Comparison of ENCODE assay signal across 8 cellular contexts in the genomic region with DNA sequence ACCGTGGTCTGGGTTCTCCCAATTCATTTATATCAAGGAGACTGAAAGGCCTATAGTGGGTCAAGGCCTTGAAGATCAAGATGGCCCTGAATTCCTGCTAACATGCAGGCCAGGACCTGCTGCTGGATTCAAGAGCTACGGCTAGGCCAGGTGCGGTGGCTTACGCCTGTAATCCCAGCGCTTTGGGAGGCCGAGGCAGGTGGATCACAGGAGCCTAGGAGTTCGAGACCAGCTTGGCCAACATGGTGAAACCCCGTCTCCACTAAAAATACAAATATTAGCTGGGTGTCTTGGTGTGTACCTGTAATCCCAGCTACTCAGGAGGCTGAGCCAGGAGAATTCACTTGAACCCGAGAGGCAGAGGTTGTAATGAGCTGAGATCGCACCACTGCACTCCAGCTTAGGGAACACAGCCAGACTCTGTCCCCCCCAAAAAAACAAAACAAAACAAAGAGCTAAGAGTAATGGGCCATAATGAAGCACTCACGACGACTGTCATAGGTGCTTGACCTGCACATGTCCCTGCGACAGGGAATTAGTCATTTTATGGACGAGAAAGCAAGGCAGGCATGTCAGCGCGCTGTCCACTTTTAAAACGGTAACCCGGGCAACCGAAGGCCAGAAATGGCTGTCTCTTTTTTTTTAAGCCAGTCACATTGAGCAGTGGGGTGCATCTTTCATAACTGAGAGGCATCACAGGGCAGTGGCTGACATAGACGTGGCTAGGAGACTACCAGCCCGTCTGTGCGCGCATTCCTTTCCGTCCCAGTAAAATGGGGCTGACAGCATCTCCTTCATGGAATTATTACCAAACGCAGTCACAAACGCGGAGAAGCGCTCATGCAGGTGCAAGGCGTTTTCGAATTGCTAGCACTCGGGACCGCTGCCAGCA. TPM values are rescaled to one million over a fixed set of nuclear protein-coding genes. Genes with fewer than 3 reads are reported as not detected.
DNase-seq lines count a peak whose midpoint lies in the region; ATAC-seq and TF ChIP-seq lines count a peak whose summit lies in the region.

No MANE protein-coding gene starts in this region.

- 34 to 36% methylated on average over 32 of the region's 32 CpGs for WGBS in heart right ventricle, 2 donors
- WGBS in right cardiac atrium = 30% methylated on average over 32 of the region's 32 CpGs
- 45% methylated on average over 32 of the region's 32 CpGs for WGBS in smooth muscle cell (ENCODE audit: low lambda C conversion rate)

- intact Hi-C loops in heart right ventricle (cut with DNase I) = loop anchor here in 2 of 10 donors (10.0 kb wide), 3 partner anchors 132 to 842 kb away; a partner anchor contains a TSS
- intact Hi-C loops in left cardiac atrium (cut with DNase I) = loop anchor here in 1 of 2 donors (10.0 kb wide), 1 partner anchor 562 kb away; a partner anchor contains a TSS
- intact Hi-C loops in right cardiac atrium (cut with DNase I) = no loop called here

- H3K36me3 ChIP-seq in heart right ventricle (peaks cover 0 to 66% (median 31%) of the 10 kb centered on the region in 9 donors), smooth muscle cell (ENCODE audit: low read depth) (peaks cover 3% of the 10 kb centered on the region)

- peak overlapping the region in 9 of 10 donors; percentile 34 to 91 (median 57) for H3K4me3 ChIP-seq in heart right ventricle
- H3K4me3 ChIP-seq in right cardiac atrium (ENCODE audit: low read length) = peak overlapping the region; percentile 33
- peak overlapping the region; percentile 55 for H3K4me3 ChIP-seq in smooth muscle cell

- H3K79me2 ChIP-seq in smooth muscle cell (ENCODE audit: low read depth) = peaks cover 31% of the 10 kb centered on the region

- H4K20me1 ChIP-seq in smooth muscle cell (ENCODE audit: low read depth) = peaks cover 27% of the 10 kb centered on the region

- H3K27me3 ChIP-seq in heart right ventricle (no peaks in the 10 kb centered on the region), right cardiac atrium (ENCODE audit: control insufficient read depth, insufficient read depth) (no peaks in the 10 kb centered on the region), smooth muscle cell (ENCODE audit: low read depth) (no peaks in the 10 kb centered on the region)

- peak overlapping the region; percentile 93 for H3K4me2 ChIP-seq in smooth muscle cell

- DNase-seq in heart right ventricle = no peak
- DNase-seq in left cardiac atrium = no peak
- no peak for DNase-seq in right cardiac atrium
- no peak for DNase-seq in smooth muscle cell (lab: John Stamatoyannopoulos, UW; ENCODE audit: unreplicated experiment)
- no peak for DNase-seq in NCI-H526 treated with DMSO at 0.1 percent for 48 hours (lab: John Stamatoyannopoulos, UW)
- no peak for DNase-seq in superior temporal gyrus (ENCODE audit: extremely low spot score)

- H3F3A ChIP-seq in smooth muscle cell (ENCODE audit: low read depth) = peaks cover 19% of the 10 kb centered on the region

- TF ChIP-seq CTCF in heart right ventricle (IDR thresholded peaks at IDR 0.05) (no peak), VCaP (conservative IDR thresholded peaks at IDR 0.05) (no peak), smooth muscle cell (IDR thresholded peaks at IDR 0.05; ENCODE audit: borderline replicate concordance, insufficient read depth, poor library complexity, severe bottlenecking) (no peak)

- TF ChIP-seq POLR2A in GM18505 (IDR thresholded peaks at IDR 0.05; ENCODE audit: borderline replicate concordance, extremely low read depth, insufficient read depth, insufficient read length) = no peak

- peak overlapping the region; percentile 55 to 99 (median 86) for H3K27ac ChIP-seq in heart right ventricle
- peak overlapping the region; percentile 95 for H3K27ac ChIP-seq in VCaP
- H3K27ac ChIP-seq in right cardiac atrium (ENCODE audit: low read length) = peak overlapping the region; percentile 94
- H3K27ac ChIP-seq in smooth muscle cell (ENCODE audit: low read depth) = peak overlapping the region; percentile 84

- ATAC-seq in heart right ventricle = no peak
- ATAC-seq in left cardiac atrium = no peak
- ATAC-seq in right cardiac atrium = no peak
- ATAC-seq in GM18505 (IDR thresholded peaks at IDR 0.05; ENCODE audit: unreplicated experiment) = no peak

- peak overlapping the region; percentile 70 for H3K9ac ChIP-seq in smooth muscle cell (ENCODE audit: low read depth)

- peaks cover 15 to 46% (median 43%) of the 10 kb centered on the region in 9 donors for H3K4me1 ChIP-seq in heart right ventricle
- H3K4me1 ChIP-seq in right cardiac atrium (ENCODE audit: control insufficient read depth, insufficient read depth, low read length) = peaks cover 10% of the 10 kb centered on the region
- H3K4me1 ChIP-seq in smooth muscle cell (ENCODE audit: low read depth) = peaks cover 14% of the 10 kb centered on the region

- peak overlapping the region; percentile 65 for H2AFZ ChIP-seq in smooth muscle cell (ENCODE audit: low read depth)

- no peaks in the 10 kb centered on the region for H3K9me3 ChIP-seq in heart right ventricle
- no peaks in the 10 kb centered on the region for H3K9me3 ChIP-seq in right cardiac atrium (ENCODE audit: control insufficient read depth, low read length)
- no peaks in the 10 kb centered on the region for H3K9me3 ChIP-seq in smooth muscle cell (replicated peaks; ENCODE audit: low read depth)

RNA-seq across cellular contexts. Expression of a gene that starts 1.0 kb away (rescaled TPM):
- total RNA-seq in heart right ventricle = 10 to 100 TPM; 24.6 to 38.5 (median 27.5) TPM
- polyA plus RNA-seq in heart right ventricle = 10 to 100 TPM; 30.5 to 40.2 TPM
- 10 to 100 TPM; 29.5 to 37.2 TPM for total RNA-seq in left cardiac atrium
- 10 to 100 TPM; 37.4 to 43.2 (median 38.4) TPM for total RNA-seq in right cardiac atrium
- polyA plus RNA-seq in right cardiac atrium = 30.4 TPM
- total RNA-seq in smooth muscle cell = 18.3 and 22.3 TPM in 2 replicates
- polyA plus RNA-seq in smooth muscle cell = 21.9 and 25.0 TPM in 2 replicates

RNA-seq across cellular contexts. Expression of a gene that starts 6.5 kb away (rescaled TPM):
- total RNA-seq in heart right ventricle (10 to 100 TPM in 9 of 10 donors, 1 to 10 TPM in 1; 9.9 to 23.9 (median 16.7) TPM), left cardiac atrium (10 to 100 TPM; 23.7 to 24.0 TPM), right cardiac atrium (10 to 100 TPM; 22.9 to 27.6 (median 24.3) TPM), smooth muscle cell (7.4 and 22.0 TPM in 2 replicates)
- polyA plus RNA-seq in heart right ventricle (10 to 100 TPM; 26.8 to 58.1 TPM), right cardiac atrium (19.1 TPM), smooth muscle cell (16.7 and 26.1 TPM in 2 replicates)

RNA-seq across cellular contexts. Expression of a gene that starts 41.8 kb away (rescaled TPM):
- total RNA-seq in heart right ventricle (10 to 100 TPM; 40.1 to 60.6 (median 46.7) TPM), left cardiac atrium (10 to 100 TPM; 42.3 to 45.9 TPM), right cardiac atrium (10 to 100 TPM; 43.5 to 61.2 (median 46.4) TPM), smooth muscle cell (9.0 and 16.2 TPM in 2 replicates)
- polyA plus RNA-seq in heart right ventricle (10 to 100 TPM in 1 of 2 donors, 1 to 10 TPM in 1; 2.6 to 26.3 TPM), right cardiac atrium (27.6 TPM), smooth muscle cell (14.5 and 24.9 TPM in 2 replicates)

RNA-seq across cellular contexts. Expression of a gene that starts 47.0 kb away (rescaled TPM):
- total RNA-seq in heart right ventricle (1 to 10 TPM; 4.0 to 7.4 (median 5.6) TPM), left cardiac atrium (1 to 10 TPM; 5.2 to 6.6 TPM), right cardiac atrium (1 to 10 TPM; 5.6 to 7.1 (median 6.3) TPM), smooth muscle cell (9.9 and 10.0 TPM in 2 replicates)
- polyA plus RNA-seq in heart right ventricle (1 to 10 TPM; 2.7 to 3.1 TPM), right cardiac atrium (3.3 TPM), smooth muscle cell (8.2 and 10.6 TPM in 2 replicates)
